ENCODE assay signal across 15 cellular contexts in genomic region chr19:17393914-17394313, GRCh38. TPM values are rescaled to one million over a fixed set of nuclear protein-coding genes. Genes with fewer than 3 reads are reported as not detected.
DNase-seq lines count a peak whose midpoint lies in the region; ATAC-seq and TF ChIP-seq lines count a peak whose summit lies in the region.
"Had no signal": no experiment of that assay in that cellular context is flagged by ENCODE, and none has a peak within 500 bp of the region (broad histone marks: within the 10 kb centered on the region; RNA-seq: fewer than 3 reads in every experiment).

Gene CCDC194, minus strand, starts transcription at chr19:17394196. Its CDS starts 38 bp downstream, at chr19:17394158.

- H3K9ac ChIP-seq in neuronal stem cell (ENCODE audit: low read depth, low read length, poor library complexity) = no peak within 1 kb of the TSS

- no peak within 1 kb of the TSS for H3K18ac ChIP-seq in neuronal stem cell (ENCODE audit: low read length)

- peak within 1 kb of the TSS; percentile 88 for H2BK12ac ChIP-seq in neuronal stem cell (ENCODE audit: low read length)

- H2BK120ac ChIP-seq in neuronal stem cell (ENCODE audit: low read depth, low read length) = no peak within 1 kb of the TSS

- POLR2A ChIA-PET in activated naive CD8-positive, alpha-beta T cell treated with anti-CD3 and anti-CD28 coated beads, Interleukin-2, amount 10 ng/mL, durations not matched to agents 7 days and 5 days (lab: Charles Lee) = interaction anchor here (0.6 to 2.6 kb wide), 5 partner anchors 10 to 97 kb away, joined by 4 to 13 read pairs (median 4); partner anchors contain the start of genes ANO8 and BST2

- peaks cover 4% of the 10 kb centered on the region for H3K9me3 Mint-ChIP-seq in T-helper 2 cell treated with Interferon-gamma antibody and Interleukin-4, amounts not matched to agents 5 μg/mL and 100 μg/mL, for 36 hours
- no peaks in the 10 kb centered on the region for H3K9me3 Mint-ChIP-seq in activated naive CD8-positive, alpha-beta T cell treated with anti-CD3 and anti-CD28 coated beads, Interleukin-2, amount 10 ng/mL, durations not matched to agents 7 days and 5 days

- no peak within 1 kb of the TSS for H3K14ac ChIP-seq in neuronal stem cell (ENCODE audit: low read length)

- no peaks in the 10 kb centered on the region for H3K36me3 ChIP-seq in neuronal stem cell (replicated peaks in 1 of 2; ENCODE audit: control insufficient read depth in 2 of 2, insufficient read depth in 2 of 2, low read length in 2 of 2)
- H3K36me3 ChIP-seq: SJCRH30, upper lobe of right lung had no signal

- H3K9me3 ChIP-seq in neuronal stem cell (replicated peaks in 1 of 2; ENCODE audit: control insufficient read depth in 2 of 2, insufficient read depth in 1 of 2, low read depth in 1 of 2, low read length in 2 of 2) = peaks cover 0 to 5% of the 10 kb centered on the region in 2 donors
- H3K9me3 ChIP-seq: SJCRH30, upper lobe of right lung had no signal

- H3K4me3 Mint-ChIP-seq in T-helper 2 cell treated with Interferon-gamma antibody and Interleukin-4, amounts not matched to agents 5 μg/mL and 100 μg/mL, for 36 hours = peak within 1 kb of the TSS; percentile 29
- H3K4me3 Mint-ChIP-seq in activated naive CD8-positive, alpha-beta T cell treated with anti-CD3 and anti-CD28 coated beads, Interleukin-2, amount 10 ng/mL, durations not matched to agents 7 days and 5 days = peak within 1 kb of the TSS; percentile 24

- no CpG with 5 or more reads among the region's 41 CpGs for WGBS in neuronal stem cell (ENCODE audit: extremely low coverage in 2 of 2, insufficient read length in 2 of 2, insufficient replicate concordance in 1 of 2), 2 donors

- peaks cover 0 to 8% (median 5%) of the 10 kb centered on the region in 3 experiments for H3K27me3 ChIP-seq in neuronal stem cell (ENCODE audit: control insufficient read depth in 3 of 3, insufficient read depth in 3 of 3, low read depth in 1 of 3, low read length in 3 of 3)
- H3K27me3 ChIP-seq: SJCRH30 had no signal

- peaks cover 3 to 4% of the 10 kb centered on the region in 2 donors for H3K4me1 ChIP-seq in neuronal stem cell (ENCODE audit: control insufficient read depth in 2 of 2, insufficient read depth in 1 of 2, low read depth in 1 of 2, low read length in 2 of 2)

- H3K4me2 ChIP-seq in neuronal stem cell (ENCODE audit: insufficient read depth, low read length, poor library complexity, severe bottlenecking) = no peak within 1 kb of the TSS

- no peak within 1 kb of the TSS for H4K91ac ChIP-seq in neuronal stem cell (ENCODE audit: low read depth, low read length, poor library complexity)

- peaks cover 9% of the 10 kb centered on the region for H3K36me3 Mint-ChIP-seq in T-helper 2 cell treated with Interferon-gamma antibody and Interleukin-4, amounts not matched to agents 5 μg/mL and 100 μg/mL, for 36 hours (ENCODE audit: low read depth)
- peaks cover 14% of the 10 kb centered on the region for H3K36me3 Mint-ChIP-seq in activated naive CD8-positive, alpha-beta T cell treated with anti-CD3 and anti-CD28 coated beads, Interleukin-2, amount 10 ng/mL, durations not matched to agents 7 days and 5 days

- peaks cover 14% of the 10 kb centered on the region for H3K27me3 Mint-ChIP-seq in T-helper 2 cell treated with Interferon-gamma antibody and Interleukin-4, amounts not matched to agents 5 μg/mL and 100 μg/mL, for 36 hours (ENCODE audit: low read depth)
- peaks cover 16% of the 10 kb centered on the region for H3K27me3 Mint-ChIP-seq in activated naive CD8-positive, alpha-beta T cell treated with anti-CD3 and anti-CD28 coated beads, Interleukin-2, amount 10 ng/mL, durations not matched to agents 7 days and 5 days

- H2BK15ac ChIP-seq in neuronal stem cell (ENCODE audit: low read length) = peak within 1 kb of the TSS; percentile 78

- peak; percentile 46 for TF ChIP-seq POLR2A in GM19193 (IDR thresholded peaks at IDR 0.05; ENCODE audit: extremely low read depth, insufficient read depth, insufficient read length)

- H3K79me1 ChIP-seq in neuronal stem cell (ENCODE audit: low read depth, low read length) = peaks cover 3% of the 10 kb centered on the region

- peak within 1 kb of the TSS; percentile 42 for H2AK5ac ChIP-seq in neuronal stem cell (ENCODE audit: low read depth, low read length)

- H3K27ac ChIP-seq in neuronal stem cell (replicated peaks; ENCODE audit: low read length) = no peak within 1 kb of the TSS
- H3K27ac ChIP-seq: SJCRH30, upper lobe of right lung had no signal

- peak within 1 kb of the TSS; percentile 71 for H2AFZ ChIP-seq in neuronal stem cell (ENCODE audit: low read length)

- ATAC-seq in activated naive CD8-positive, alpha-beta T cell treated with anti-CD3 and anti-CD28 coated beads, Interleukin-2, amount 10 ng/mL, durations not matched to agents 7 days and 5 days (ENCODE audit: low read depth) = no peak
- ATAC-seq in HG03442 (IDR thresholded peaks at IDR 0.05; ENCODE audit: unreplicated experiment) = no peak
- ATAC-seq: upper lobe of right lung had no signal

- intact Hi-C loops in posterior vena cava (cut with DNase I) = loop anchor here in 1 of 2 donors (5.0 kb wide), 1 partner anchor 52 kb away; no protein-coding TSS in a partner anchor

- no peak within 1 kb of the TSS for H3K4ac ChIP-seq in neuronal stem cell (ENCODE audit: low read length)

- no peak for DNase-seq in T-helper 2 cell treated with Interferon-gamma antibody and Interleukin-4, amounts not matched to agents 5 μg/mL and 100 μg/mL, for 36 hours (ENCODE audit: low spot score)
- DNase-seq in T-helper 2 cell (no peak), neuronal stem cell (ENCODE audit: low spot score) (no peak), posterior vena cava (ENCODE audit: low spot score) (no peak), D341Med (ENCODE audit: low spot score) (no peak)
- DNase-seq in activated naive CD8-positive, alpha-beta T cell treated with anti-CD3 and anti-CD28 coated beads, Interleukin-2, amount 10 ng/mL, durations not matched to agents 7 days and 5 days = no peak
- DNase-seq: NCI-H226; retina; SJCRH30; stimulated activated CD8-positive, alpha-beta memory T cell treated with anti-CD3 and anti-CD28 coated beads, Interleukin-4, amount 100 ng/mL, for 48 hours; upper lobe of right lung had no signal

- peaks cover 17% of the 10 kb centered on the region for H3K4me1 Mint-ChIP-seq in T-helper 2 cell treated with Interferon-gamma antibody and Interleukin-4, amounts not matched to agents 5 μg/mL and 100 μg/mL, for 36 hours (ENCODE audit: low read depth)
- peaks cover 25% of the 10 kb centered on the region for H3K4me1 Mint-ChIP-seq in activated naive CD8-positive, alpha-beta T cell treated with anti-CD3 and anti-CD28 coated beads, Interleukin-2, amount 10 ng/mL, durations not matched to agents 7 days and 5 days

- H4K8ac ChIP-seq in neuronal stem cell (ENCODE audit: low read depth, low read length) = no peak within 1 kb of the TSS

- H3K23ac ChIP-seq in neuronal stem cell (ENCODE audit: low read depth, low read length, poor library complexity) = peak within 1 kb of the TSS; percentile 29

- H2BK5ac ChIP-seq in neuronal stem cell (ENCODE audit: low read length) = no peak within 1 kb of the TSS

- H3K27ac Mint-ChIP-seq in T-helper 2 cell treated with Interferon-gamma antibody and Interleukin-4, amounts not matched to agents 5 μg/mL and 100 μg/mL, for 36 hours = peak within 1 kb of the TSS; percentile 65
- peak within 1 kb of the TSS; percentile 70 for H3K27ac Mint-ChIP-seq in activated naive CD8-positive, alpha-beta T cell treated with anti-CD3 and anti-CD28 coated beads, Interleukin-2, amount 10 ng/mL, durations not matched to agents 7 days and 5 days

- H3K4me3 ChIP-seq in neuronal stem cell (ENCODE audit: low read length in 2 of 2) = no peak within 1 kb of the TSS
- H3K4me3 ChIP-seq: SJCRH30, upper lobe of right lung had no signal

RNA-seq across cellular contexts. Expression of gene CCDC194, which starts in this region (rescaled TPM):
- 1 to 10 TPM; 4.7 to 5.4 TPM for total RNA-seq in activated naive CD8-positive, alpha-beta T cell treated with anti-CD3 and anti-CD28 coated beads, Interleukin-2, amount 10 ng/mL, durations not matched to agents 7 days and 5 days
- 0.82 TPM for polyA plus RNA-seq in neuronal stem cell (2013, experiment 1 of 2)
- 0.76 TPM for polyA plus RNA-seq in neuronal stem cell (2013, experiment 2 of 2)
- under 1 TPM in 1 of 2 donors, not detected in 1; 0.52 TPM for total RNA-seq in posterior vena cava
- total RNA-seq: dermis microvascular lymphatic vessel endothelial cell, fibroblast of lung, SJCRH30 had no signal
- polyA plus RNA-seq: fibroblast of lung had no signal
